In the genomic region with DNA sequence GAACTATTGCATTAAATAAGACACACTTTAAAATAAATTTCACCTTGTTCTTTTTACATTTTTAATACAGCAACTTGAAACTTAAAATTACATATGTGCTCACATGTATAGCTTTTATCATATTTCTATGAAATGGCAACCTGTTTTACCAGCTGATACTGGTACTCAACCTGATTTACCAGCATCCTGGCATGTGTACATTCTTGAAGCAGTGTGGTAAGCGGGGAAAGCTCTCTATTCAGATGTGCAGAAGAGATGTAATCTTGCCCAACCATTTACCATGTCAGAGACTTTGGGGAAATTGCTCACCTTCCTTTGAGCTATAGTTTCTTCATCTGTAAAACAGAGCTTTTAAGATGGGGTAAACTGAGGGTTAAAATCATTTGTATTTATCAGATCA, we compare ENCODE assay signal across 24 cellular contexts.
"Had no signal": no experiment of that assay in that cellular context is flagged by ENCODE, and none has a peak within 500 bp of the region (broad histone marks: within the 10 kb centered on the region; RNA-seq: fewer than 3 reads in every experiment).

No MANE protein-coding gene starts in this region.

- H3K27me3 ChIP-seq: neural progenitor cell, ovary, right lobe of liver, sigmoid colon, stomach, thyroid gland, tibial nerve, upper lobe of left lung, vagina had no signal

- H3K4me1 ChIP-seq: neural progenitor cell, parathyroid adenoma, psoas muscle, right lobe of liver, sigmoid colon, stomach, thyroid gland, tibial nerve, upper lobe of left lung, vagina had no signal

- H3K9ac ChIP-seq: neural progenitor cell, parathyroid adenoma had no signal

- ATAC-seq: psoas muscle; right cardiac atrium; right lobe of liver; stimulated activated effector memory CD8-positive, alpha-beta T cell treated with anti-CD3 and anti-CD28 coated beads, Interleukin-12 subunit alpha, Interleukin-12 subunit beta, amount 100 ng/mL, for 72 hours; stimulated activated naive B cell treated with anti-CD40 and anti-IgM and Interleukin-4, amounts not matched to agents 10 μg/mL and 1 μg/mL and 100 μg/mL, for 72 hours had no signal

- DNase-seq: occipital lobe; ovary; posterior cingulate gyrus; psoas muscle; right cardiac atrium; right lobe of liver; sigmoid colon; small intestine; stimulated activated CD4-positive, alpha-beta T cell treated with anti-CD3 and anti-CD28 coated beads, Interleukin-15, amount 100 ng/mL, for 24 hours; stimulated activated CD4-positive, alpha-beta T cell treated with anti-CD3 and anti-CD28 coated beads, Interleukin-2, amount 100 ng/mL, for 24 hours; stimulated activated CD4-positive, alpha-beta T cell treated with anti-CD3 and anti-CD28 coated beads, Interleukin-2, amount 100 ng/mL, for 48 hours; stimulated activated CD4-positive, alpha-beta T cell treated with anti-CD3 and anti-CD28 coated beads, Interleukin-4, amount 100 ng/mL, for 24 hours; stimulated activated naive B cell treated with anti-CD40 and anti-IgM and Interleukin-4, amounts not matched to agents 10 μg/mL and 1 μg/mL and 100 μg/mL, for 72 hours; stimulated activated naive CD4-positive, alpha-beta T cell treated with Interleukin-2 at 50 U/mL for 16 hours; stomach; thyroid gland; upper lobe of left lung had no signal

- H3K9me3 ChIP-seq: ovary, psoas muscle, right lobe of liver, thoracic aorta, thyroid gland, vagina had no signal

- H3K4me3 ChIP-seq: neural progenitor cell, ovary, psoas muscle, right lobe of liver, sigmoid colon, stomach, thoracic aorta, thyroid gland, tibial nerve, upper lobe of left lung, vagina had no signal

- H3K27ac ChIP-seq: neural progenitor cell, ovary, parathyroid adenoma, psoas muscle, right lobe of liver, sigmoid colon, stomach, thoracic aorta, thyroid gland, tibial nerve, upper lobe of left lung, vagina had no signal

- H3K36me3 ChIP-seq: neural progenitor cell, ovary, right lobe of liver, sigmoid colon, stomach, thoracic aorta, thyroid gland, tibial nerve, upper lobe of left lung, vagina had no signal

- H3K79me2 ChIP-seq: parathyroid adenoma had no signal

- H3K4me2 ChIP-seq: neural progenitor cell had no signal

- FAIRE-seq: small intestine, urothelium cell line had no signal

- H2AFZ ChIP-seq: neural progenitor cell, parathyroid adenoma had no signal
